ENCODE assay signal across 13 cellular contexts in genomic region chr2:109683452-109683851, GRCh38.
"Had no signal": no experiment of that assay in that cellular context is flagged by ENCODE, and none has a peak within 500 bp of the region (broad histone marks: within the 10 kb centered on the region; RNA-seq: fewer than 3 reads in every experiment).

No MANE protein-coding gene starts in this region.

- ATAC-seq: esophagus mucosa, gastrocnemius medialis, heart right ventricle had no signal

- DNase-seq: caudate nucleus; effector CD8-positive, alpha-beta T cell; gastrocnemius medialis; heart right ventricle; hypothalamus; left ventricle myocardium inferior; mesenchymal stem cell; naive B cell; small intestine; stimulated activated CD4-positive, alpha-beta T cell treated with anti-CD3 and anti-CD28 coated beads, Interleukin-2, amount 100 ng/mL, for 48 hours; stimulated activated naive CD4-positive, alpha-beta T cell treated with Interleukin-2 at 50 U/mL for 16 hours had no signal

- H3K4me1 Mint-ChIP-seq: naive B cell had no signal

- H3K9me3 Mint-ChIP-seq: nephron had no signal

- H3K4me3 Mint-ChIP-seq: nephron had no signal

- H3K36me3 Mint-ChIP-seq: naive B cell had no signal
